In the genomic region with DNA sequence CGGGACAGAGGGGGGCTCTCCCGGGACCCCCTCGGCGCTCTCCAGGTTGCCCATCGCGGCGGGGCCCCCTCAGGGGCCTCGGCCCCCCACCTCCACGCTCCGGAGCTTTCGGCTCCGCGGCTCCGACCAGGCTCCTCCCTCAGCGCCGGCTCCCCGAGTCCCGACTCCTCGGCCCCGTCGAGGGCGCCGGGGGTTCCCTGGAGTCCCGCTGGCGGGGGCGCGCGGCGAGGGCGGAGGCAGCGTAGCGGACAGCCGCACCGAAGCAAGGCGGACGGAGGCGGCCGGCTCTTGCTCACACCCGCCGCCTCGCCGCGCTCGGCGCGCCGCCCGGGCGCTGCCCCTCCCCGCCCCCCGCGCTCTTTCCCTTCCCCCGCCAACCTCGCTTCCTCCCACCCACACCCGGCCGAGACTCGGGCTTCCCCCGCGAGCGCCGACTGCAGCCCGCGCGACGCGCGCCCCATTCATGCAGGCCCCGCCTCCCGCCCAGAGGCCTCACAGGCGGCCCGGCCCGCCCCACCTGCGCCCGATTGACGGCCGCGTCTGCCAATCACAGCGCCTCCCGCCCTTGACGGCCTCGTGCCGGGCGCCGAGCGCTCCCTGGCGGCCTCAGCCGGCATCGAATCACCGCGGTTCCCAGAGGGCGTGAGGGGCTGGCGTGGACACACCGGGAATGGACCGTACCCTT, we compare ENCODE assay signal across 8 cellular contexts. TPM values are rescaled to one million over a fixed set of nuclear protein-coding genes. Genes with fewer than 3 reads are reported as not detected.
DNase-seq lines count a peak whose midpoint lies in the region; ATAC-seq and TF ChIP-seq lines count a peak whose summit lies in the region.

A gene with protein sequence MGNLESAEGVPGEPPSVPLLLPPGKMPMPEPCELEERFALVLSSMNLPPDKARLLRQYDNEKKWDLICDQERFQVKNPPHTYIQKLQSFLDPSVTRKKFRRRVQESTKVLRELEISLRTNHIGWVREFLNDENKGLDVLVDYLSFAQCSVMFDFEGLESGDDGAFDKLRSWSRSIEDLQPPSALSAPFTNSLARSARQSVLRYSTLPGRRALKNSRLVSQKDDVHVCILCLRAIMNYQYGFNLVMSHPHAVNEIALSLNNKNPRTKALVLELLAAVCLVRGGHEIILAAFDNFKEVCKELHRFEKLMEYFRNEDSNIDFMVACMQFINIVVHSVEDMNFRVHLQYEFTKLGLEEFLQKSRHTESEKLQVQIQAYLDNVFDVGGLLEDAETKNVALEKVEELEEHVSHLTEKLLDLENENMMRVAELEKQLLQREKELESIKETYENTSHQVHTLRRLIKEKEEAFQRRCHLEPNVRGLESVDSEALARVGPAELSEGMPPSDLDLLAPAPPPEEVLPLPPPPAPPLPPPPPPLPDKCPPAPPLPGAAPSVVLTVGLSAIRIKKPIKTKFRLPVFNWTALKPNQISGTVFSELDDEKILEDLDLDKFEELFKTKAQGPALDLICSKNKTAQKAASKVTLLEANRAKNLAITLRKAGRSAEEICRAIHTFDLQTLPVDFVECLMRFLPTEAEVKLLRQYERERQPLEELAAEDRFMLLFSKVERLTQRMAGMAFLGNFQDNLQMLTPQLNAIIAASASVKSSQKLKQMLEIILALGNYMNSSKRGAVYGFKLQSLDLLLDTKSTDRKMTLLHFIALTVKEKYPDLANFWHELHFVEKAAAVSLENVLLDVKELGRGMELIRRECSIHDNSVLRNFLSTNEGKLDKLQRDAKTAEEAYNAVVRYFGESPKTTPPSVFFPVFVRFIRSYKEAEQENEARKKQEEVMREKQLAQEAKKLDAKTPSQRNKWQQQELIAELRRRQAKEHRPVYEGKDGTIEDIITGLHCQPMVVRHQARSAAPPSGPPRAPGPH (minus strand): TSS at position 279 of the 685 bp plus-strand sequence. CDS start 225 bp downstream, at position 54.

- H3K9me3 Mint-ChIP-seq in activated naive CD4-positive, alpha-beta T cell treated with anti-CD3 and anti-CD28 coated beads for 36 hours, result no peaks in the 10 kb centered on the region

- H3K4me3 Mint-ChIP-seq in activated naive CD4-positive, alpha-beta T cell treated with anti-CD3 and anti-CD28 coated beads for 36 hours, result peak within 1 kb of the TSS; percentile 89

- H3K27me3 ChIP-seq in SJSA1 (replicated peaks), result no peaks in the 10 kb centered on the region
- H3K27me3 ChIP-seq in gastroesophageal sphincter, result no peaks in the 10 kb centered on the region

- peak; percentile 10 to 52 for TF ChIP-seq POLR2A in gastroesophageal sphincter (IDR thresholded peaks at IDR 0.05)

- H3K4me1 ChIP-seq in SJSA1 (replicated peaks) (peaks cover 43% of the 10 kb centered on the region), gastroesophageal sphincter (peaks cover 0 to 48% (median 4%) of the 10 kb centered on the region in 3 donors)

- CTCF ChIA-PET in activated naive CD4-positive, alpha-beta T cell treated with anti-CD3 and anti-CD28 coated beads for 36 hours (lab: Charles Lee), result interaction anchor here (1.2 to 17.1 kb wide), 10 partner anchors 16 to 84 kb away, joined by 3 to 450 read pairs (median 6); partner anchors contain the start of genes PRPF40B and TMBIM6

- WGBS in gastroesophageal sphincter (ENCODE audit: low coverage in 1 of 2), 2 donors, result no CpG with 5 or more reads among the region's 94 CpGs

- peak within 1 kb of the TSS; percentile 95 for H3K4me3 ChIP-seq in GM08714 (ENCODE audit: low read length)
- peak within 1 kb of the TSS; percentile 79 for H3K4me3 ChIP-seq in HFF-Myc (replicated peaks; ENCODE audit: low read depth, low read length)
- peak within 1 kb of the TSS; percentile 95 for H3K4me3 ChIP-seq in SJSA1
- peak within 1 kb of the TSS; percentile 50 to 88 for H3K4me3 ChIP-seq in gastroesophageal sphincter

- peak; percentile 98 for ATAC-seq in gastroesophageal sphincter

- TF ChIP-seq EP300 in gastroesophageal sphincter (IDR thresholded peaks at IDR 0.05), result no peak

- no peaks in the 10 kb centered on the region for H3K36me3 ChIP-seq in SJSA1
- H3K36me3 ChIP-seq in gastroesophageal sphincter, result no peaks in the 10 kb centered on the region

- H3K4me1 Mint-ChIP-seq in activated naive CD4-positive, alpha-beta T cell treated with anti-CD3 and anti-CD28 coated beads for 36 hours (ENCODE audit: low read depth), result peaks cover 45% of the 10 kb centered on the region

- H3K27ac ChIP-seq in SJSA1 (peak within 1 kb of the TSS; percentile 65), gastroesophageal sphincter (peak within 1 kb of the TSS; percentile 12 to 93 (median 87)), temporal lobe (ENCODE audit: low read depth, low read length) (peak within 1 kb of the TSS; percentile 81)

- H3K27ac Mint-ChIP-seq in activated naive CD4-positive, alpha-beta T cell treated with anti-CD3 and anti-CD28 coated beads for 36 hours, result peak within 1 kb of the TSS; percentile 85

- intact Hi-C loops in activated naive CD4-positive, alpha-beta T cell treated with anti-CD3 and anti-CD28 coated beads for 36 hours (cut with micrococcal nuclease), result loop anchor here (1.0 to 5.0 kb wide), 9 partner anchors 34 to 154 kb away; partner anchors contain the start of genes MCRS1 and TMBIM6

- H3K9me3 ChIP-seq in SJSA1 (replicated peaks), result no peaks in the 10 kb centered on the region
- no peaks in the 10 kb centered on the region for H3K9me3 ChIP-seq in gastroesophageal sphincter

- TF ChIP-seq CTCF in HFF-Myc (IDR thresholded peaks at IDR 0.05; ENCODE audit: low read depth, low read length, missing control alignments) (peak; percentile 93), gastroesophageal sphincter (IDR thresholded peaks at IDR 0.05) (peak; percentile 96 to 99 (median 99))

- no peaks in the 10 kb centered on the region for H3K36me3 Mint-ChIP-seq in activated naive CD4-positive, alpha-beta T cell treated with anti-CD3 and anti-CD28 coated beads for 36 hours (ENCODE audit: low read depth)

- H3K27me3 Mint-ChIP-seq in activated naive CD4-positive, alpha-beta T cell treated with anti-CD3 and anti-CD28 coated beads for 36 hours (ENCODE audit: low read depth), result peaks cover 2% of the 10 kb centered on the region

- DNase-seq in HFF-Myc (ENCODE audit: extremely low read depth, low read depth) (peak; percentile 71), MV-4-11 (lab: John Stamatoyannopoulos, UW) (peak; percentile 88), SJSA1 (ENCODE audit: low read depth in 1 of 2, low spot score in 2 of 2) (peak; percentile 87 to 98), occipital lobe (lab: John Stamatoyannopoulos, UW) (peak; percentile 94)
- peak; percentile 98 for DNase-seq in activated naive CD4-positive, alpha-beta T cell treated with anti-CD3 and anti-CD28 coated beads for 36 hours

RNA-seq across cellular contexts. Expression of the gene that starts here (rescaled TPM):
- total RNA-seq in SJSA1 (2014; rRNA removed; shearing (Covaris generic)), result 12.9 and 19.2 TPM in 2 replicates
- total RNA-seq in activated naive CD4-positive, alpha-beta T cell treated with anti-CD3 and anti-CD28 coated beads for 36 hours, result 10 to 100 TPM; 20.0 to 20.7 TPM
- total RNA-seq in gastroesophageal sphincter (10 to 100 TPM; 10.4 to 15.4 (median 12.6) TPM), occipital lobe (12.0 TPM), temporal lobe (8.1 TPM)

Comparison
In these comparisons a context has a peak if more than half of its experiments do, and no peak if none do; other contexts are left out.
1. Peak in every context shown above with its lines: DNase-seq, ATAC-seq, H3K4me3 ChIP-seq and H3K27ac ChIP-seq.